In the genomic region with DNA sequence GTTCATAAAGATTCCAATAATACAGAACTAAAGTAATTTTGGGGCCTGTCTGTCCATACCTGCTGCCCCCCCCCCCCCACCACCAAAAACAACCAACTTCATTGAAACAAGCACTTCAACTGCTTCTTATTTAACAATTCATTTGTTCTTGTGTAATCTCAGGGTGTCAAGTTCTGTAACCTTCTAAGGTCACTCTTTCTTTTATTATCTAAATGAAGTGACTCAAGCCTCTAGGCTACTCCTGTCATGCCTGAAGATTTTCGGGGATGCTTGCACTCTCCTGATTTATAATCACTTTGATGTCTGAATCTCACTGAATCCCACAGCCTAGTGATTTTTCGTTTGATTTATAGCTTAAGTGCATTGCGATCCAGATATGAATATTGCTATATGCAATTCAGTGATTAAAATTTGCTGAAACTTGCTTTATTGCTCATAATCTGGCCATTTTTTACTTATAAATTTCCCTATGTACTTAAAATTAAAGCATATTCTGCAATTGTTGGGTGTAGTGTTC, we compare ENCODE assay signal across 1 cellular context.
TF ChIP-seq lines count a peak whose summit lies in the region.

No MANE protein-coding gene starts in this region.

TF ChIP-seq in GM23338, 12 proteins besides CTCF, POLR2A, EP300 and RAD21 (continued from another document):
- TF ChIP-seq, protein P1, sequence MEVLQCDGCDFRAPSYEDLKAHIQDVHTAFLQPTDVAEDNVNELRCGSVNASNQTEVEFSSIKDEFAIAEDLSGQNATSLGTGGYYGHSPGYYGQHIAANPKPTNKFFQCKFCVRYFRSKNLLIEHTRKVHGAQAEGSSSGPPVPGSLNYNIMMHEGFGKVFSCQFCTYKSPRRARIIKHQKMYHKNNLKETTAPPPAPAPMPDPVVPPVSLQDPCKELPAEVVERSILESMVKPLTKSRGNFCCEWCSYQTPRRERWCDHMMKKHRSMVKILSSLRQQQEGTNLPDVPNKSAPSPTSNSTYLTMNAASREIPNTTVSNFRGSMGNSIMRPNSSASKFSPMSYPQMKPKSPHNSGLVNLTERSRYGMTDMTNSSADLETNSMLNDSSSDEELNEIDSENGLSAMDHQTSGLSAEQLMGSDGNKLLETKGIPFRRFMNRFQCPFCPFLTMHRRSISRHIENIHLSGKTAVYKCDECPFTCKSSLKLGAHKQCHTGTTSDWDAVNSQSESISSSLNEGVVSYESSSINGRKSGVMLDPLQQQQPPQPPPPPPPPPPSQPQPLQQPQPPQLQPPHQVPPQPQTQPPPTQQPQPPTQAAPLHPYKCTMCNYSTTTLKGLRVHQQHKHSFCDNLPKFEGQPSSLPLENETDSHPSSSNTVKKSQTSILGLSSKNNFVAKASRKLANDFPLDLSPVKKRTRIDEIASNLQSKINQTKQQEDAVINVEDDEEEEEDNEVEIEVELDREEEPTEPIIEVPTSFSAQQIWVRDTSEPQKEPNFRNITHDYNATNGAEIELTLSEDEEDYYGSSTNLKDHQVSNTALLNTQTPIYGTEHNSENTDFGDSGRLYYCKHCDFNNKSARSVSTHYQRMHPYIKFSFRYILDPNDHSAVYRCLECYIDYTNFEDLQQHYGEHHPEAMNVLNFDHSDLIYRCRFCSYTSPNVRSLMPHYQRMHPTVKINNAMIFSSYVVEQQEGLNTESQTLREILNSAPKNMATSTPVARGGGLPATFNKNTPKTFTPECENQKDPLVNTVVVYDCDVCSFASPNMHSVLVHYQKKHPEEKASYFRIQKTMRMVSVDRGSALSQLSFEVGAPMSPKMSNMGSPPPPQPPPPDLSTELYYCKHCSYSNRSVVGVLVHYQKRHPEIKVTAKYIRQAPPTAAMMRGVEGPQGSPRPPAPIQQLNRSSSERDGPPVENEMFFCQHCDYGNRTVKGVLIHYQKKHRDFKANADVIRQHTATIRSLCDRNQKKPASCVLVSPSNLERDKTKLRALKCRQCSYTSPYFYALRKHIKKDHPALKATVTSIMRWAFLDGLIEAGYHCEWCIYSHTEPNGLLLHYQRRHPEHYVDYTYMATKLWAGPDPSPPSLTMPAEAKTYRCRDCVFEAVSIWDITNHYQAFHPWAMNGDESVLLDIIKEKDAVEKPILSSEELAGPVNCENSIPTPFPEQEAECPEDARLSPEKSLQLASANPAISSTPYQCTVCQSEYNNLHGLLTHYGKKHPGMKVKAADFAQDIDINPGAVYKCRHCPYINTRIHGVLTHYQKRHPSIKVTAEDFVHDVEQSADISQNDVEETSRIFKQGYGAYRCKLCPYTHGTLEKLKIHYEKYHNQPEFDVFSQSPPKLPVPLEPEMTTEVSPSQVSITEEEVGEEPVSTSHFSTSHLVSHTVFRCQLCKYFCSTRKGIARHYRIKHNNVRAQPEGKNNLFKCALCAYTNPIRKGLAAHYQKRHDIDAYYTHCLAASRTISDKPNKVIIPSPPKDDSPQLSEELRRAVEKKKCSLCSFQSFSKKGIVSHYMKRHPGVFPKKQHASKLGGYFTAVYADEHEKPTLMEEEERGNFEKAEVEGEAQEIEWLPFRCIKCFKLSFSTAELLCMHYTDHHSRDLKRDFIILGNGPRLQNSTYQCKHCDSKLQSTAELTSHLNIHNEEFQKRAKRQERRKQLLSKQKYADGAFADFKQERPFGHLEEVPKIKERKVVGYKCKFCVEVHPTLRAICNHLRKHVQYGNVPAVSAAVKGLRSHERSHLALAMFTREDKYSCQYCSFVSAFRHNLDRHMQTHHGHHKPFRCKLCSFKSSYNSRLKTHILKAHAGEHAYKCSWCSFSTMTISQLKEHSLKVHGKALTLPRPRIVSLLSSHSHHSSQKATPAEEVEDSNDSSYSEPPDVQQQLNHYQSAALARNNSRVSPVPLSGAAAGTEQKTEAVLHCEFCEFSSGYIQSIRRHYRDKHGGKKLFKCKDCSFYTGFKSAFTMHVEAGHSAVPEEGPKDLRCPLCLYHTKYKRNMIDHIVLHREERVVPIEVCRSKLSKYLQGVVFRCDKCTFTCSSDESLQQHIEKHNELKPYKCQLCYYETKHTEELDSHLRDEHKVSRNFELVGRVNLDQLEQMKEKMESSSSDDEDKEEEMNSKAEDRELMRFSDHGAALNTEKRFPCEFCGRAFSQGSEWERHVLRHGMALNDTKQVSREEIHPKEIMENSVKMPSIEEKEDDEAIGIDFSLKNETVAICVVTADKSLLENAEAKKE (CRISPR knock-in tag; IDR thresholded peaks at IDR 0.05): no peak
- no peak for TF ChIP-seq CREB1 (CRISPR knock-in tag; IDR thresholded peaks at IDR 0.05; ENCODE audit: low read depth)
